10 cellular contexts compared by ENCODE assay signal in the genomic region with DNA sequence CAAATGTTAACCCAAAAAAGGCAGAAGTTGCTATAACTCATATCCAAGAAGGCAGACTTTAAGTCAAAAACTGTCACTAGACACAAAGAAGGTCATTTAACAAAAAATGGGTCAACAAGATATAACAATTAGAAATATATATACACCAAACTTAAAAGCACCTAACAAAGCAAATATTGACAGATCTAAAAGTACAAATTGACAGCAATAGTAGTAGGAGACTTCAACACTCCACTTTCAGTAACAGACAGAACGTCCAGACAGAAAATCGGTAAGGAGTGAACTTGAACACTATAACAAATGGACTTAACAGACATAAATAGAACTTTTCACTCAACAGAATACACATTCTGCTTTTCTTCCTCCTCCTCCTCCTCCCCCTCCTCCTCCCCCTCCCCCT. TPM values are rescaled to one million over a fixed set of nuclear protein-coding genes. Genes with fewer than 3 reads are reported as not detected.
DNase-seq lines count a peak whose midpoint lies in the region; ATAC-seq and TF ChIP-seq lines count a peak whose summit lies in the region.
"Had no signal": no experiment of that assay in that cellular context is flagged by ENCODE, and none has a peak within 500 bp of the region (broad histone marks: within the 10 kb centered on the region; RNA-seq: fewer than 3 reads in every experiment).

No MANE protein-coding gene starts in this region.

- H3K9me3 Mint-ChIP-seq in T-helper 2 cell treated with Interferon-gamma antibody and Interleukin-4, amounts not matched to agents 5 μg/mL and 100 μg/mL, for 36 hours = peaks cover 15% of the 10 kb centered on the region
- peaks cover 24% of the 10 kb centered on the region for H3K9me3 Mint-ChIP-seq in WTC11
- peaks cover 19% of the 10 kb centered on the region for H3K9me3 Mint-ChIP-seq in neural crest cell

- POLR2A ChIA-PET in WTC11 (lab: Charles Lee) = interaction anchor here (0.6 kb wide), 1 partner anchor 159 kb away, joined by 3 read pairs; no protein-coding TSS in a partner anchor

- no peaks in the 10 kb centered on the region for H3K27me3 ChIP-seq in HUES64 (ENCODE audit: insufficient read depth, low read length)

- H3K27me3 Mint-ChIP-seq in T-helper 2 cell treated with Interferon-gamma antibody and Interleukin-4, amounts not matched to agents 5 μg/mL and 100 μg/mL, for 36 hours (ENCODE audit: low read depth) = peaks cover 2% of the 10 kb centered on the region
- H3K27me3 Mint-ChIP-seq in WTC11 (ENCODE audit: low read depth) (peaks cover 2% of the 10 kb centered on the region; the same call in 1 of the 2 replicates), neural crest cell (ENCODE audit: low read depth) (no peaks in the 10 kb centered on the region)

- no peak overlapping the region for H3K9ac ChIP-seq in HUES64 (ENCODE audit: low read depth, low read length)

- TF ChIP-seq CTCF in WTC11 (IDR thresholded peaks at IDR 0.05) (no peak), neural crest cell (conservative IDR thresholded peaks at IDR 0.05) (no peak), GM20000 (IDR thresholded peaks at IDR 0.05; ENCODE audit: extremely low read depth, missing control alignments) (no peak)

- peaks cover 8% of the 10 kb centered on the region; the same call in 1 of the 2 replicates for H3K9me3 ChIP-seq in HUES64 (ENCODE audit: insufficient read depth, low read depth, low read length)

- H3K27ac Mint-ChIP-seq in T-helper 2 cell treated with Interferon-gamma antibody and Interleukin-4, amounts not matched to agents 5 μg/mL and 100 μg/mL, for 36 hours = peak overlapping the region; percentile 33
- H3K27ac Mint-ChIP-seq in WTC11 (peak overlapping the region; percentile 87), neural crest cell (ENCODE audit: unreplicated experiment) (no peak overlapping the region)

- H3K4me3 ChIP-seq in HUES64 (ENCODE audit: low read length) = peak overlapping the region; percentile 14; the same call in 1 of the 2 replicates

- H3K4me3 Mint-ChIP-seq in T-helper 2 cell treated with Interferon-gamma antibody and Interleukin-4, amounts not matched to agents 5 μg/mL and 100 μg/mL, for 36 hours = peak overlapping the region; percentile 82
- peak overlapping the region; percentile 82 for H3K4me3 Mint-ChIP-seq in WTC11
- H3K4me3 Mint-ChIP-seq in neural crest cell = peak overlapping the region; percentile 5

- H3K36me3 ChIP-seq in HUES64 (ENCODE audit: insufficient read depth, low read length) = no peaks in the 10 kb centered on the region

- no peak for DNase-seq in T-helper 2 cell treated with Interferon-gamma antibody and Interleukin-4, amounts not matched to agents 5 μg/mL and 100 μg/mL, for 36 hours (ENCODE audit: low spot score)
- DNase-seq in T-helper 2 cell (no peak), WTC11 (ENCODE audit: low spot score) (no peak), neural crest cell (ENCODE audit: low read depth, low spot score) (no peak), activated gamma-delta T cell (lab: John Stamatoyannopoulos, UW) (no peak), GM20000 (ENCODE audit: low spot score) (no peak), glomerular visceral epithelial cell (ENCODE audit: extremely low spot score) (no peak)
- DNase-seq: DMS79, KG1 had no signal

- H3K4me1 ChIP-seq in HUES64 (ENCODE audit: insufficient read depth, low read length) = peaks cover 34% of the 10 kb centered on the region

- ATAC-seq in WTC11 = no peak

- H3K4me1 Mint-ChIP-seq in T-helper 2 cell treated with Interferon-gamma antibody and Interleukin-4, amounts not matched to agents 5 μg/mL and 100 μg/mL, for 36 hours (ENCODE audit: low read depth) = peaks cover 24% of the 10 kb centered on the region
- H3K4me1 Mint-ChIP-seq in WTC11 (peaks cover 40% of the 10 kb centered on the region), neural crest cell (peaks cover 23% of the 10 kb centered on the region)

- CTCF ChIA-PET in WTC11 (lab: Charles Lee) = interaction anchor here (0.7 to 2.4 kb wide), 2 partner anchors 12 to 23 kb away, joined by 3 to 12 read pairs; no protein-coding TSS in a partner anchor

- peaks cover 12% of the 10 kb centered on the region for H3K36me3 Mint-ChIP-seq in T-helper 2 cell treated with Interferon-gamma antibody and Interleukin-4, amounts not matched to agents 5 μg/mL and 100 μg/mL, for 36 hours (ENCODE audit: low read depth)
- H3K36me3 Mint-ChIP-seq in WTC11 (peaks cover 23% of the 10 kb centered on the region), neural crest cell (ENCODE audit: low read depth) (peaks cover 15% of the 10 kb centered on the region)

- H3K27ac ChIP-seq in HUES64 (ENCODE audit: low read depth, low read length) = peak overlapping the region; percentile 6; the same call in 1 of the 2 replicates

- 56% methylated on average over 2 of the region's 2 CpGs for WGBS in HUES64

TF ChIP-seq in WTC11, 78 proteins besides CTCF, POLR2A, EP300 and RAD21 (continues in another document):
- TF ChIP-seq, protein P1, sequence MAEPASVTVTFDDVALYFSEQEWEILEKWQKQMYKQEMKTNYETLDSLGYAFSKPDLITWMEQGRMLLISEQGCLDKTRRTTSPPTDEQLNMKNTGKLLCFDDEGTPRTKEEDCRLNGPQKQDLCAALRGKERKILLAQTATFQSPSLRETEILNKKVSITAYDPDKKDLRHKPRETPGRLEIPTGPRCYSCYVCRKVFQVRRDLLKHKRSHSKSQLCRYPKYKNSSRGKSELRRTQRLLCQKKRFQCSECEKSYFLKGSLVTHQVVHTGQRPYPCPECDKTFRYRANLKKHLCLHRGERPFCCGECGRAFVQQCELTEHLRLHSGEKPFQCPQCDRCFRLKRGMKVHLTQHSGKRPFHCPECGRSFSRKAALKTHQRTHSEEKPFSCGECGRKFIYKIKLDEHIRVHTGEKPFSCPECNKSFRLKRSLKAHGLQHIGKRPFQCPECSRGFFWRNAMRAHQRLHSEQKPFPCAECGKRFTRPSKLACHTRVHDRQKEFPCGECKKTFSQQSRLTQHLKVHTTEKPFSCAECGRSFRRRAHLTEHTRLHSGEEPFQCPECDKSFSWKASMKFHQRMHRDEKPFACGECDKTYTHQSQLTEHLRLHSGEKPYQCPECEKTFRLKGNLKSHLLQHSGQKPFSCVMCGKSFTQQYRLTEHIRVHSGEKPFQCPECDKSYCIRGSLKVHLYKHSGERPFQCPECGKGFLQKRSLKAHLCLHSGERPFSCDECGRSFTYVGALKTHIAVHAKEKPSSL (CRISPR knock-in tag; conservative IDR thresholded peaks at IDR 0.05) = no peak
- no peak for TF ChIP-seq AFF4 (CRISPR knock-in tag; IDR thresholded peaks at IDR 0.05; ENCODE audit: borderline replicate concordance)
- no peak for TF ChIP-seq GABPB1 (CRISPR knock-in tag; IDR thresholded peaks at IDR 0.05)
- TF ChIP-seq, protein P2, sequence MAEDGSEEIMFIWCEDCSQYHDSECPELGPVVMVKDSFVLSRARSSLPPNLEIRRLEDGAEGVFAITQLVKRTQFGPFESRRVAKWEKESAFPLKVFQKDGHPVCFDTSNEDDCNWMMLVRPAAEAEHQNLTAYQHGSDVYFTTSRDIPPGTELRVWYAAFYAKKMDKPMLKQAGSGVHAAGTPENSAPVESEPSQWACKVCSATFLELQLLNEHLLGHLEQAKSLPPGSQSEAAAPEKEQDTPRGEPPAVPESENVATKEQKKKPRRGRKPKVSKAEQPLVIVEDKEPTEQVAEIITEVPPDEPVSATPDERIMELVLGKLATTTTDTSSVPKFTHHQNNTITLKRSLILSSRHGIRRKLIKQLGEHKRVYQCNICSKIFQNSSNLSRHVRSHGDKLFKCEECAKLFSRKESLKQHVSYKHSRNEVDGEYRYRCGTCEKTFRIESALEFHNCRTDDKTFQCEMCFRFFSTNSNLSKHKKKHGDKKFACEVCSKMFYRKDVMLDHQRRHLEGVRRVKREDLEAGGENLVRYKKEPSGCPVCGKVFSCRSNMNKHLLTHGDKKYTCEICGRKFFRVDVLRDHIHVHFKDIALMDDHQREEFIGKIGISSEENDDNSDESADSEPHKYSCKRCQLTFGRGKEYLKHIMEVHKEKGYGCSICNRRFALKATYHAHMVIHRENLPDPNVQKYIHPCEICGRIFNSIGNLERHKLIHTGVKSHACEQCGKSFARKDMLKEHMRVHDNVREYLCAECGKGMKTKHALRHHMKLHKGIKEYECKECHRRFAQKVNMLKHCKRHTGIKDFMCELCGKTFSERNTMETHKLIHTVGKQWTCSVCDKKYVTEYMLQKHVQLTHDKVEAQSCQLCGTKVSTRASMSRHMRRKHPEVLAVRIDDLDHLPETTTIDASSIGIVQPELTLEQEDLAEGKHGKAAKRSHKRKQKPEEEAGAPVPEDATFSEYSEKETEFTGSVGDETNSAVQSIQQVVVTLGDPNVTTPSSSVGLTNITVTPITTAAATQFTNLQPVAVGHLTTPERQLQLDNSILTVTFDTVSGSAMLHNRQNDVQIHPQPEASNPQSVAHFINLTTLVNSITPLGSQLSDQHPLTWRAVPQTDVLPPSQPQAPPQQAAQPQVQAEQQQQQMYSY (CRISPR knock-in tag; IDR thresholded peaks at IDR 0.05) = no peak

RNA-seq across cellular contexts. Expression of gene MYLK3, which starts 40.9 kb away (rescaled TPM):
- 0.30 TPM for polyA plus RNA-seq in HUES64 (2013, experiment 1 of 2)
- 0.19 TPM for polyA plus RNA-seq in HUES64 (2013, experiment 2 of 2)
- total RNA-seq in WTC11 (2021) (0.30 to 0.79 TPM (median 0.41 TPM) in 3 replicates), neural crest cell (0.33 and 1.0 TPM in 2 replicates)

RNA-seq across cellular contexts. Expression of gene C16orf87, which starts 41.9 kb away (rescaled TPM):
- polyA plus RNA-seq in HUES64 (2013, experiment 1 of 2) = 14.6 TPM
- 18.6 TPM for polyA plus RNA-seq in HUES64 (2013, experiment 2 of 2)
- 21.8 to 22.5 TPM (median 22.5 TPM) in 3 replicates for total RNA-seq in WTC11 (2021)
- total RNA-seq in neural crest cell = 19.2 and 19.6 TPM in 2 replicates

Comparison
In these comparisons a context has a peak if more than half of its experiments do, and no peak if none do; other contexts are left out.
1. H3K4me3 Mint-ChIP-seq: peak in every context shown above with its lines; median percentile 82 in T-helper 2 cell treated with Interferon-gamma antibody and Interleukin-4, amounts not matched to agents 5 μg/mL and 100 μg/mL, for 36 hours; 82 in WTC11; 5 in neural crest cell.